Comparison of ENCODE assay signal across 38 cellular contexts in genomic region chr1:90748668-90749067, GRCh38. TPM values are rescaled to one million over a fixed set of nuclear protein-coding genes. Genes with fewer than 3 reads are reported as not detected.
"Had no signal": no experiment of that assay in that cellular context is flagged by ENCODE, and none has a peak within 500 bp of the region (broad histone marks: within the 10 kb centered on the region; RNA-seq: fewer than 3 reads in every experiment).

No MANE protein-coding gene starts in this region.

- H3K27me3 ChIP-seq: body of pancreas, brain microvascular endothelial cell, breast epithelium had no signal

- FAIRE-seq: astrocyte, TTC549 had no signal

- H3K9me3 ChIP-seq: adrenal gland, body of pancreas, breast epithelium had no signal

- H3K4me3 ChIP-seq: adrenal gland, body of pancreas, breast epithelium had no signal

- H3K27ac ChIP-seq: adrenal gland, body of pancreas, brain microvascular endothelial cell, breast epithelium, VCaP had no signal

- DNase-seq: activated B cell treated with CpG ODN at 0.5 μM for 24 hours; activated CD4-positive, alpha-beta memory T cell treated with anti-CD3 and anti-CD28 coated beads for 36 hours; activated CD4-positive, alpha-beta T cell treated with anti-CD3 and anti-CD28 coated beads for 4 hours; activated CD4-positive, alpha-beta T cell treated with anti-CD3 and anti-CD28 coated beads, Interleukin-2, amount 10 ng/mL, durations not matched to agents 24 days and 14 days; activated CD4-positive, alpha-beta T cell treated with anti-CD3 and anti-CD28 coated beads, Interleukin-2, amount 50 U/mL, for 1 hour; activated CD4-positive, alpha-beta T cell treated with anti-CD3 and anti-CD28 coated beads, Interleukin-2, amount 50 U/mL, for 4 hours; activated CD4-positive, CD25-positive, alpha-beta regulatory T cell treated with anti-CD3 and anti-CD28 coated beads, Interleukin-2, amount 50 U/mL, for 72 hours; activated CD8-positive, alpha-beta memory T cell treated with anti-CD3 and anti-CD28 coated beads, Interleukin-2, amount 50 U/mL, for 4 hours; activated CD8-positive, alpha-beta T cell treated with anti-CD3 and anti-CD28 coated beads for 36 hours; activated effector memory CD4-positive, alpha-beta T cell treated with anti-CD3 and anti-CD28 coated beads, Interleukin-2, amount 50 U/mL, for 16 hours; activated gamma-delta T cell treated with Interleukin-2 at 50 U/mL for 16 hours; activated naive CD4-positive, alpha-beta T cell; activated naive CD4-positive, alpha-beta T cell treated with anti-CD3 and anti-CD28 coated beads for 36 hours; activated naive CD4-positive, alpha-beta T cell treated with anti-CD3 and anti-CD28 coated beads, Interleukin-2, amount 50 U/mL, for 16 hours; activated naive CD8-positive, alpha-beta T cell treated with anti-CD3 and anti-CD28 coated beads for 36 hours; activated T-cell treated with anti-CD3 and anti-CD28 coated beads for 4 hours; activated T-cell treated with anti-CD3 and anti-CD28 coated beads, Interleukin-2, amount 50 U/mL, for 1 hour; activated T-cell treated with anti-CD3 and anti-CD28 coated beads, Interleukin-2, amount 50 U/mL, for 4 hours; activated T-cell treated with anti-CD3 and anti-CD28 coated beads, Interleukin-2, amount 50 U/mL, for 72 hours; adrenal gland; amniotic stem cell; aorta; body of pancreas; brain microvascular endothelial cell; caudate nucleus; cerebellar nuclear complex; T-helper 1 cell; T-helper 2 cell; T-helper 9 cell had no signal

- ATAC-seq: activated CD8-positive, alpha-beta T cell treated with anti-CD3 and anti-CD28 coated beads for 36 hours; activated naive CD4-positive, alpha-beta T cell treated with anti-CD3 and anti-CD28 coated beads, Interleukin-2, amount 50 U/mL, for 72 hours; activated T-cell treated with anti-CD3 and anti-CD28 coated beads, Interleukin-2, amount 50 U/mL, for 4 hours; activated T-cell treated with anti-CD3 and anti-CD28 coated beads, Interleukin-2, amount 50 U/mL, for 72 hours; activated T-helper 17 cell treated with anti-CD3 and anti-CD28 coated beads, Interleukin-2, amount 50 U/mL, for 72 hours; body of pancreas had no signal

- H3K36me3 ChIP-seq: adrenal gland, brain microvascular endothelial cell, breast epithelium had no signal

- H3K4me1 ChIP-seq: adrenal gland, body of pancreas, breast epithelium had no signal

RNA-seq across cellular contexts. Expression of gene BARHL2, which starts 31.6 kb away (rescaled TPM):
- total RNA-seq: activated B cell treated with CpG ODN at 0.5 μM for 24 hours; activated CD4-positive, alpha-beta memory T cell treated with anti-CD3 and anti-CD28 coated beads for 36 hours; activated CD4-positive, alpha-beta T cell treated with anti-CD3 and anti-CD28 coated beads, Interleukin-2, amount 10 ng/mL, durations not matched to agents 24 days and 14 days; activated CD8-positive, alpha-beta memory T cell treated with anti-CD3 and anti-CD28 coated beads for 36 hours; activated CD8-positive, alpha-beta T cell treated with anti-CD3 and anti-CD28 coated beads for 36 hours; activated naive CD4-positive, alpha-beta T cell treated with anti-CD3 and anti-CD28 coated beads for 36 hours; activated naive CD4-positive, alpha-beta T cell treated with anti-CD3 and anti-CD28 coated beads, Interleukin-2, amount 50 U/mL, for 72 hours; activated naive CD8-positive, alpha-beta T cell treated with anti-CD3 and anti-CD28 coated beads for 36 hours; activated T-cell treated with anti-CD3 and anti-CD28 coated beads, Interleukin-2, amount 50 U/mL, for 4 hours; activated T-cell treated with anti-CD3 and anti-CD28 coated beads, Interleukin-2, amount 50 U/mL, for 72 hours; activated T-helper 1 cell treated with anti-CD3 and anti-CD28 coated beads, Interleukin-12 subunit alpha, Interleukin-12 subunit beta, Interleukin-2, Interleukin-4 antibody, amounts not matched to agents 30 ng/mL and 10 ng/mL and 1 ng/mL, durations not matched to agents 14 hours and 24 hours and 36 hours; activated T-helper 17 cell treated with anti-CD3 and anti-CD28 coated beads, Interleukin-2, amount 50 U/mL, for 72 hours; adrenal gland; aorta; astrocyte; body of pancreas; breast epithelium; chondrocyte had no signal
- polyA plus RNA-seq: adrenal gland, aorta had no signal
